In genomic region chr9:121656941-121657340, GRCh38 we compare ENCODE assay signal across 27 cellular contexts. TPM values are rescaled to one million over a fixed set of nuclear protein-coding genes. Genes with fewer than 3 reads are reported as not detected.
DNase-seq lines count a peak whose midpoint lies in the region; ATAC-seq and TF ChIP-seq lines count a peak whose summit lies in the region.
"Had no signal": no experiment of that assay in that cellular context is flagged by ENCODE, and none has a peak within 500 bp of the region (broad histone marks: within the 10 kb centered on the region; RNA-seq: fewer than 3 reads in every experiment).

No MANE protein-coding gene starts in this region.

- H3K4me1 ChIP-seq in NT2/D1 (ENCODE audit: insufficient read depth, insufficient read length), result peaks cover 22% of the 10 kb centered on the region
- H3K4me1 ChIP-seq in parathyroid adenoma, result no peaks in the 10 kb centered on the region
- H3K4me1 ChIP-seq in subcutaneous abdominal adipose tissue (ENCODE audit: control insufficient read depth in 5 of 5, insufficient read depth in 5 of 5, low read length in 5 of 5), result peaks cover 5 to 82% (median 28%) of the 10 kb centered on the region in 5 donors
- H3K4me1 ChIP-seq: prostate gland had no signal

- intact Hi-C loops in dorsolateral prefrontal cortex (cut with DNase I), result no loop called here

- no peak overlapping the region for H3K4me2 ChIP-seq in parathyroid adenoma (ENCODE audit: low read length)
- H3K4me2 ChIP-seq: PC-9 had no signal

- peak overlapping the region; percentile 8 for H3K9ac ChIP-seq in NT2/D1 (ENCODE audit: insufficient read length, low read depth)
- H3K9ac ChIP-seq in parathyroid adenoma, result no peak overlapping the region
- peak overlapping the region in 1 of 5 donors; percentile 74 for H3K9ac ChIP-seq in subcutaneous abdominal adipose tissue (ENCODE audit: low read length in 5 of 5)

- ATAC-seq in GM21360 (IDR thresholded peaks at IDR 0.05; ENCODE audit: unreplicated experiment), result no peak
- ATAC-seq in GM18858 (IDR thresholded peaks at IDR 0.05; ENCODE audit: unreplicated experiment), result no peak
- ATAC-seq: activated naive CD8-positive, alpha-beta T cell treated with anti-CD3 and anti-CD28 coated beads, Interleukin-2, amount 50 U/mL, for 24 hours; left lobe of liver; SK-N-SH treated with all-trans-retinoic acid at 6 μM for 48 hours; T-helper 17 cell had no signal

- H3K27ac ChIP-seq in dorsolateral prefrontal cortex (peak overlapping the region in 38 of 59 donors; percentile 1 to 86 (median 63)), parathyroid adenoma (peak overlapping the region; percentile 76), subcutaneous abdominal adipose tissue (ENCODE audit: low read depth, low read length) (peak overlapping the region; percentile 76)
- H3K27ac ChIP-seq: neutrophil, PC-9, prostate gland, thoracic aorta had no signal

- TF ChIP-seq CTCF in dorsolateral prefrontal cortex (IDR thresholded peaks at IDR 0.05 in 54 of 56, conservative IDR thresholded peaks at IDR 0.05 in 2 of 56; ENCODE audit: low read depth in 1 of 56, partially characterized antibody in 56 of 56) (no peak), parathyroid adenoma (IDR thresholded peaks at IDR 0.05) (no peak)

- peaks cover 4% of the 10 kb centered on the region for H3K79me2 ChIP-seq in parathyroid adenoma

- H3K27me3 ChIP-seq in NT2/D1 (ENCODE audit: insufficient read depth, insufficient read length) (no peaks in the 10 kb centered on the region), dorsolateral prefrontal cortex (no peaks in the 10 kb centered on the region), parathyroid adenoma (ENCODE audit: control insufficient read depth, insufficient read depth, low read length) (no peaks in the 10 kb centered on the region), subcutaneous abdominal adipose tissue (ENCODE audit: control insufficient read depth in 5 of 5, insufficient read depth in 4 of 5, low read length in 5 of 5) (peaks cover 0 to 2% (median 0%) of the 10 kb centered on the region in 5 donors)

- H3K36me3 ChIP-seq in NT2/D1 (ENCODE audit: insufficient read depth, insufficient read length, low read length) (peaks cover 52% of the 10 kb centered on the region), parathyroid adenoma (ENCODE audit: control insufficient read depth, insufficient read depth, low read length) (no peaks in the 10 kb centered on the region), subcutaneous abdominal adipose tissue (ENCODE audit: control insufficient read depth in 5 of 5, insufficient read depth in 5 of 5, low read length in 5 of 5) (peaks cover 0 to 6% (median 0%) of the 10 kb centered on the region in 5 donors)
- H3K36me3 ChIP-seq: neutrophil, prostate gland, thoracic aorta had no signal

- DNase-seq in NT2/D1 (ENCODE audit: low read depth, low spot score) (no peak), dorsolateral prefrontal cortex (peak in 2 of 10 donors; percentile 12 to 24), cerebellar nuclear complex (lab: John Stamatoyannopoulos, UW) (no peak)
- DNase-seq: activated CD4-positive, alpha-beta T cell treated with anti-CD3 and anti-CD28 coated beads, Interleukin-2, amount 50 U/mL, for 48 hours; activated naive CD8-positive, alpha-beta T cell treated with anti-CD3 and anti-CD28 coated beads, Interleukin-2, amount 50 U/mL, for 24 hours; activated T-cell treated with anti-CD3 and anti-CD28 coated beads, Interleukin-2, amount 50 U/mL, for 48 hours; DMS 273 treated with DMSO at 0.1 percent for 48 hours; HCEC 1CT; MM.1S; naive B cell; NCI-H1105 treated with DMSO at 0.1 percent for 48 hours; NCI-H1930; NCI-H2227 treated with DMSO at 0.1 percent for 48 hours; NCI-H526 treated with DMSO at 0.1 percent for 48 hours; NK-92 treated with Interleukin-12 subunit alpha and Interleukin-12 subunit beta, amount 100 ng/mL, for 24 hours; PC-9; stimulated activated naive CD4-positive, alpha-beta T cell; T-helper 17 cell had no signal

- no peak overlapping the region for H2AFZ ChIP-seq in parathyroid adenoma
- H2AFZ ChIP-seq: PC-9 had no signal

- H3K9me3 ChIP-seq in NT2/D1 (ENCODE audit: insufficient read depth, low read length) (no peaks in the 10 kb centered on the region), parathyroid adenoma (ENCODE audit: control insufficient read depth, low read length) (no peaks in the 10 kb centered on the region), subcutaneous abdominal adipose tissue (ENCODE audit: control insufficient read depth in 5 of 5, low read length in 5 of 5) (no peaks in the 10 kb centered on the region)
- H3K9me3 ChIP-seq: neutrophil, prostate gland, thoracic aorta had no signal

- H3K4me3 ChIP-seq in NT2/D1 (ENCODE audit: insufficient read length, low read depth), result no peak overlapping the region
- peak overlapping the region in 1 of 59 donors; percentile 34 for H3K4me3 ChIP-seq in dorsolateral prefrontal cortex
- no peak overlapping the region for H3K4me3 ChIP-seq in parathyroid adenoma (ENCODE audit: low read depth, low read length)
- no peak overlapping the region for H3K4me3 ChIP-seq in subcutaneous abdominal adipose tissue (ENCODE audit: low read depth in 1 of 5, low read length in 5 of 5)
- H3K4me3 ChIP-seq: PC-9, prostate gland, thoracic aorta had no signal

RNA-seq across cellular contexts. Expression of gene DAB2IP, which starts 5.5 kb away (rescaled TPM):
- 100 to 1,000 TPM in 19 of 120 experiments, 10 to 100 TPM in 101; 41.7 to 155 (median 82.0) TPM for total RNA-seq in dorsolateral prefrontal cortex
- total RNA-seq: T-helper 17 cell had no signal
